8 cellular contexts compared by ENCODE assay signal in genomic region chr1:239976130-239976968, GRCh38.
DNase-seq lines count a peak whose midpoint lies in the region; ATAC-seq, FAIRE-seq and TF ChIP-seq lines count a peak whose summit lies in the region.

No MANE protein-coding gene starts in this region.

- no peak overlapping the region for H3K27ac Mint-ChIP-seq in activated naive CD4-positive, alpha-beta T cell treated with anti-CD3 and anti-CD28 coated beads for 36 hours
- no peak overlapping the region for H3K27ac Mint-ChIP-seq in stimulated activated memory B cell treated with anti-CD40 and anti-IgM and Interleukin-4, amounts not matched to agents 10 μg/mL and 1 μg/mL and 100 μg/mL, for 72 hours

- peak; percentile 100 for TF ChIP-seq CTCF in D721Med (IDR thresholded peaks at IDR 0.05; ENCODE audit: insufficient read depth, missing control alignments)
- peak; percentile 95 for TF ChIP-seq CTCF in OCI-LY1 (IDR thresholded peaks at IDR 0.05; ENCODE audit: low read length)
- TF ChIP-seq CTCF in gastrocnemius medialis (IDR thresholded peaks at IDR 0.05 in 4 of 5, conservative IDR thresholded peaks at IDR 0.05 in 1 of 5) = peak; percentile 41 to 82 (median 57)

- no peaks in the 10 kb centered on the region for H4K20me1 ChIP-seq in OCI-LY1 (ENCODE audit: insufficient read depth, low read length)

- in situ Hi-C loops in gastrocnemius medialis (cut with MboI; ENCODE audit: low sequenced_read_pairs in 4 of 4) = no loop called here

- no peaks in the 10 kb centered on the region for H3K9me3 ChIP-seq in OCI-LY1 (ENCODE audit: low read length)
- no peaks in the 10 kb centered on the region for H3K9me3 ChIP-seq in gastrocnemius medialis

- H3K27ac ChIP-seq in OCI-LY1 (ENCODE audit: low read depth, low read length, poor library complexity, severe bottlenecking) (no peak overlapping the region), gastrocnemius medialis (no peak overlapping the region)

- no peaks in the 10 kb centered on the region for H3K36me3 Mint-ChIP-seq in activated naive CD4-positive, alpha-beta T cell treated with anti-CD3 and anti-CD28 coated beads for 36 hours (ENCODE audit: low read depth)
- H3K36me3 Mint-ChIP-seq in stimulated activated memory B cell treated with anti-CD40 and anti-IgM and Interleukin-4, amounts not matched to agents 10 μg/mL and 1 μg/mL and 100 μg/mL, for 72 hours = no peaks in the 10 kb centered on the region

- ATAC-seq in GM19035 (IDR thresholded peaks at IDR 0.05; ENCODE audit: unreplicated experiment) (peak; percentile 94), HG03108 (IDR thresholded peaks at IDR 0.05; ENCODE audit: unreplicated experiment) (peak; percentile 80), left cardiac atrium (no peak), gastrocnemius medialis (no peak)
- no peak for ATAC-seq in stimulated activated memory B cell treated with anti-CD40 and anti-IgM and Interleukin-4, amounts not matched to agents 10 μg/mL and 1 μg/mL and 100 μg/mL, for 72 hours

- intact Hi-C loops in activated naive CD4-positive, alpha-beta T cell treated with anti-CD3 and anti-CD28 coated beads for 36 hours (cut with micrococcal nuclease) = loop anchor here (1.0 to 10.0 kb wide), 4 partner anchors 25 to 1724 kb away; no protein-coding TSS in a partner anchor
- intact Hi-C loops in left cardiac atrium (cut with DNase I) (no loop called here), gastrocnemius medialis (cut with DNase I; ENCODE audit: low total_unique reads) (no loop called here)

- H3K27me3 ChIP-seq in OCI-LY1 (ENCODE audit: insufficient read depth, low read length) (no peaks in the 10 kb centered on the region), gastrocnemius medialis (no peaks in the 10 kb centered on the region)

- no peaks in the 10 kb centered on the region for H3K4me1 ChIP-seq in OCI-LY1 (ENCODE audit: insufficient read depth, low read length, severe bottlenecking)
- H3K4me1 ChIP-seq in gastrocnemius medialis = no peaks in the 10 kb centered on the region

- H3K9ac ChIP-seq in OCI-LY1 (ENCODE audit: low read length) = no peak overlapping the region

- no peaks in the 10 kb centered on the region for H3K4me1 Mint-ChIP-seq in activated naive CD4-positive, alpha-beta T cell treated with anti-CD3 and anti-CD28 coated beads for 36 hours (ENCODE audit: low read depth)
- no peaks in the 10 kb centered on the region for H3K4me1 Mint-ChIP-seq in stimulated activated memory B cell treated with anti-CD40 and anti-IgM and Interleukin-4, amounts not matched to agents 10 μg/mL and 1 μg/mL and 100 μg/mL, for 72 hours

- H3K36me3 ChIP-seq in OCI-LY1 (ENCODE audit: insufficient read depth, low read length) (no peaks in the 10 kb centered on the region), gastrocnemius medialis (no peaks in the 10 kb centered on the region)

- H3K27me3 Mint-ChIP-seq in activated naive CD4-positive, alpha-beta T cell treated with anti-CD3 and anti-CD28 coated beads for 36 hours (ENCODE audit: low read depth) = peaks cover 4% of the 10 kb centered on the region
- no peaks in the 10 kb centered on the region for H3K27me3 Mint-ChIP-seq in stimulated activated memory B cell treated with anti-CD40 and anti-IgM and Interleukin-4, amounts not matched to agents 10 μg/mL and 1 μg/mL and 100 μg/mL, for 72 hours

- CTCF ChIA-PET in activated naive CD4-positive, alpha-beta T cell treated with anti-CD3 and anti-CD28 coated beads for 36 hours (lab: Charles Lee) = interaction anchor here (0.6 to 3.1 kb wide), 3 partner anchors 25 to 466 kb away, joined by 3 to 28 read pairs (median 3); no protein-coding TSS in a partner anchor

- DNase-seq in D721Med (ENCODE audit: insufficient read length, low spot score) (no peak), left cardiac atrium (peak; percentile 28), gastrocnemius medialis (no peak)
- peak; percentile 65 for DNase-seq in activated naive CD4-positive, alpha-beta T cell treated with anti-CD3 and anti-CD28 coated beads for 36 hours

- H3K9me2 ChIP-seq in OCI-LY1 (ENCODE audit: low read depth, low read length) = no peaks in the 10 kb centered on the region

- no peaks in the 10 kb centered on the region for H3K79me2 ChIP-seq in OCI-LY1 (ENCODE audit: insufficient read depth, low read length)

- H3K9me3 Mint-ChIP-seq in activated naive CD4-positive, alpha-beta T cell treated with anti-CD3 and anti-CD28 coated beads for 36 hours = peaks cover 26% of the 10 kb centered on the region
- peaks cover 21% of the 10 kb centered on the region for H3K9me3 Mint-ChIP-seq in stimulated activated memory B cell treated with anti-CD40 and anti-IgM and Interleukin-4, amounts not matched to agents 10 μg/mL and 1 μg/mL and 100 μg/mL, for 72 hours

- no peak overlapping the region for H3K4me3 ChIP-seq in OCI-LY1 (ENCODE audit: low read depth, low read length, poor library complexity, severe bottlenecking)
- no peak overlapping the region for H3K4me3 ChIP-seq in gastrocnemius medialis

- no peak overlapping the region for H2AFZ ChIP-seq in OCI-LY1 (ENCODE audit: low read length)

- H3K4me2 ChIP-seq in OCI-LY1 (ENCODE audit: low read length) = no peak overlapping the region

- FAIRE-seq in D721Med (lab: Jason Lieb, UNC) = peak; percentile 95

- no peak overlapping the region for H3K4me3 Mint-ChIP-seq in activated naive CD4-positive, alpha-beta T cell treated with anti-CD3 and anti-CD28 coated beads for 36 hours
- no peak overlapping the region for H3K4me3 Mint-ChIP-seq in stimulated activated memory B cell treated with anti-CD40 and anti-IgM and Interleukin-4, amounts not matched to agents 10 μg/mL and 1 μg/mL and 100 μg/mL, for 72 hours

- H3F3A ChIP-seq in OCI-LY1 (ENCODE audit: insufficient read depth, low read length) = no peaks in the 10 kb centered on the region

- TF ChIP-seq POLR2A in gastrocnemius medialis (IDR thresholded peaks at IDR 0.05) = no peak

Comparison
In these comparisons a context has a peak if more than half of its experiments do, and no peak if none do; other contexts are left out.
1. DNase-seq: peak in activated naive CD4-positive, alpha-beta T cell treated with anti-CD3 and anti-CD28 coated beads for 36 hours (single experiment) and left cardiac atrium (single experiment); none in D721Med (single experiment) and gastrocnemius medialis (0 of 2).
2. ATAC-seq: peak in GM19035 (single experiment) and HG03108 (single experiment); none in left cardiac atrium (0 of 2), gastrocnemius medialis (0 of 2) and stimulated activated memory B cell treated with anti-CD40 and anti-IgM and Interleukin-4, amounts not matched to agents 10 μg/mL and 1 μg/mL and 100 μg/mL, for 72 hours (single experiment).
3. Peak in every context shown above with its lines, with median percentiles within 50 percentile points of each other: CTCF ChIP-seq.